In the genomic region with DNA sequence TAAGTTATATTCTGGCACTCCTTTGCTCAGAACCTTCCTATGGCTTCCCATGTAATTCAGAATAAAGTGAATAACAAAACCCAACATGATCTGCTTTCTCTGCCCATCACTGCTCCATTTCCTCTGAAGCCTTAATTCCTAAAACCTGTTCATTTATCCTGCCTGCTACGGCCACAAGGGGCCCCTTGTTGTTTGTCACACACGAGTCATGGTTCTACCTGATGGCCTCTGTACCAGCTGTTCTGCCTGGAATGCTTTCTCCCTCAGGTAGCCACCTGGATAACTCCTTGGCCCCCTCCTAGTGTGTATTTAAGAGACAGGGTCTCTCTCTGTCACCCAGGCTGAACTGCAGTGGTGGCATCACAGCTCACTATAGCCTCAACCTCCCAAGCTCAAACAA, we compare ENCODE assay signal across 1 cellular context.
A peak's percentile ranks its signal among the peaks of the same experiment; 100 is the strongest.
TF ChIP-seq lines count a peak whose summit lies in the region.

No MANE protein-coding gene starts in this region.

TF ChIP-seq in HepG2, 621 proteins besides CTCF, POLR2A, EP300 and RAD21 (continued from another document):
- TF ChIP-seq, protein P1, sequence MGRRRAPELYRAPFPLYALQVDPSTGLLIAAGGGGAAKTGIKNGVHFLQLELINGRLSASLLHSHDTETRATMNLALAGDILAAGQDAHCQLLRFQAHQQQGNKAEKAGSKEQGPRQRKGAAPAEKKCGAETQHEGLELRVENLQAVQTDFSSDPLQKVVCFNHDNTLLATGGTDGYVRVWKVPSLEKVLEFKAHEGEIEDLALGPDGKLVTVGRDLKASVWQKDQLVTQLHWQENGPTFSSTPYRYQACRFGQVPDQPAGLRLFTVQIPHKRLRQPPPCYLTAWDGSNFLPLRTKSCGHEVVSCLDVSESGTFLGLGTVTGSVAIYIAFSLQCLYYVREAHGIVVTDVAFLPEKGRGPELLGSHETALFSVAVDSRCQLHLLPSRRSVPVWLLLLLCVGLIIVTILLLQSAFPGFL (CRISPR knock-in tag; IDR thresholded peaks at IDR 0.05), result no peak
- TF ChIP-seq ZNF317 (CRISPR knock-in tag; IDR thresholded peaks at IDR 0.05) (0 out of 2 replicates have a peak, but pooled peaks have one; percentile 34), ZNF451 (CRISPR knock-in tag; IDR thresholded peaks at IDR 0.05) (no peak), YY1 (IDR thresholded peaks at IDR 0.05; ENCODE audit: insufficient read depth, insufficient replicate concordance, low read depth, low read length) (no peak), ZSCAN30 (CRISPR knock-in tag; IDR thresholded peaks at IDR 0.05) (no peak), SP4 (CRISPR knock-in tag; IDR thresholded peaks at IDR 0.05) (no peak), NCOR1 (IDR thresholded peaks at IDR 0.05; ENCODE audit: borderline replicate concordance, low read length) (no peak), SMARCE1 (IDR thresholded peaks at IDR 0.05; ENCODE audit: borderline replicate concordance) (no peak), ZNF672 (CRISPR knock-in tag; IDR thresholded peaks at IDR 0.05) (no peak), ZNF12 (CRISPR knock-in tag; IDR thresholded peaks at IDR 0.05) (no peak)
- TF ChIP-seq, protein P2, sequence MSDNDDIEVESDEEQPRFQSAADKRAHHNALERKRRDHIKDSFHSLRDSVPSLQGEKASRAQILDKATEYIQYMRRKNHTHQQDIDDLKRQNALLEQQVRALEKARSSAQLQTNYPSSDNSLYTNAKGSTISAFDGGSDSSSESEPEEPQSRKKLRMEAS (IDR thresholded peaks at IDR 0.05), result no peak
TF ChIP-seq in HepG2: peak in this region for 28.
